Comparison of ENCODE assay signal across 1 cellular context in the genomic region with DNA sequence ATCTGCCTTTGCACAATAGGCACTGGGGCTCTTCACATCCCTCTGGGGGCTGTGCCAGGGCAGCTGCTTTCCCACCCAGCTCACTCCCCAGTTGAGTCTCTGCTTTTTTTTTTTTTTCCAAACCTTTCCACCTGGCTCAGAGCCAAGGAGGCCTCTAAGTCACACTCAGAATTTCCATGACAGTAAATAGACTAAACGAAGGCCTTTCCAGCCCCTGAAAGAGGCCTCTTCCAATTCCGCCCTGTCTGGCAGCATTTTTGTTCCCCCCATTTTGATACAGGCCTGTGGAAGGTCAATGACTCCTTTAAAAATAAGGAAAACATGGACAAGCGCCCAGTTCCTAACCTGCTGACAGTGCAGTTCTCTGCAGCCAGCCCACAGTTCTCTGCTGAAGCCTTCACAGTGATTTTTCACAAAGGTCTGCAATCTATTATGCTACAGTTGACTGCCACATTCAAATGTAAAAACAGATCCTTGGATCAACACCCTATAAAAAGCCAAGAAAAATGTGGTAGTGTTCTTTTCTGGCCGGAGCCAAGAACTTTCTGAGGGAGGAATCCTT.
TF ChIP-seq lines count a peak whose summit lies in the region.

No MANE protein-coding gene starts in this region.

TF ChIP-seq in WTC11, 78 proteins besides CTCF, POLR2A, EP300 and RAD21 (continued from another document):
- TF ChIP-seq, protein P1, sequence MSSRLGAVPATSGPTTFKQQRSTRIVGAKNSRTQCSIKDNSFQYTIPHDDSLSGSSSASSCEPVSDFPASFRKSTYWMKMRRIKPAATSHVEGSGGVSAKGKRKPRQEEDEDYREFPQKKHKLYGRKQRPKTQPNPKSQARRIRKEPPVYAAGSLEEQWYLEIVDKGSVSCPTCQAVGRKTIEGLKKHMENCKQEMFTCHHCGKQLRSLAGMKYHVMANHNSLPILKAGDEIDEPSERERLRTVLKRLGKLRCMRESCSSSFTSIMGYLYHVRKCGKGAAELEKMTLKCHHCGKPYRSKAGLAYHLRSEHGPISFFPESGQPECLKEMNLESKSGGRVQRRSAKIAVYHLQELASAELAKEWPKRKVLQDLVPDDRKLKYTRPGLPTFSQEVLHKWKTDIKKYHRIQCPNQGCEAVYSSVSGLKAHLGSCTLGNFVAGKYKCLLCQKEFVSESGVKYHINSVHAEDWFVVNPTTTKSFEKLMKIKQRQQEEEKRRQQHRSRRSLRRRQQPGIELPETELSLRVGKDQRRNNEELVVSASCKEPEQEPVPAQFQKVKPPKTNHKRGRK (CRISPR knock-in tag; IDR thresholded peaks at IDR 0.05; ENCODE audit: borderline replicate concordance): no peak
